Comparison of ENCODE assay signal across 10 cellular contexts in genomic region chr14:64779472-64779871, GRCh38.
"Had no signal": no experiment of that assay in that cellular context is flagged by ENCODE, and none has a peak within 500 bp of the region (broad histone marks: within the 10 kb centered on the region; RNA-seq: fewer than 3 reads in every experiment).

No MANE protein-coding gene starts in this region.

- ATAC-seq: effector memory CD8-positive, alpha-beta T cell had no signal

- DNase-seq: activated CD4-positive, alpha-beta T cell treated with anti-CD3 and anti-CD28 coated beads, Interleukin-2, amount 10 ng/mL, durations not matched to agents 24 days and 14 days; activated CD8-positive, alpha-beta memory T cell treated with anti-CD3 and anti-CD28 coated beads, Interleukin-2, amount 50 U/mL, for 4 hours; activated effector memory CD4-positive, alpha-beta T cell treated with Interleukin-2 at 50 U/mL for 16 hours; activated naive CD4-positive, alpha-beta T cell treated with anti-CD3 and anti-CD28 coated beads, Interleukin-2, amount 50 U/mL, for 16 hours; activated T-cell treated with anti-CD3 and anti-CD28 coated beads, Interleukin-2, amount 50 U/mL, for 48 hours; effector memory CD8-positive, alpha-beta T cell; esophagus squamous epithelium; stimulated activated CD4-positive, alpha-beta T cell treated with anti-CD3 and anti-CD28 coated beads, Interleukin-15, amount 100 ng/mL, for 24 hours; stimulated activated CD4-positive, alpha-beta T cell treated with anti-CD3 and anti-CD28 coated beads, Interleukin-2, amount 100 ng/mL, for 48 hours; transverse colon had no signal
